8 cellular contexts compared by ENCODE assay signal in genomic region chr9:101458955-101459631, GRCh38. TPM values are rescaled to one million over a fixed set of nuclear protein-coding genes. Genes with fewer than 3 reads are reported as not detected.
DNase-seq lines count a peak whose midpoint lies in the region; ATAC-seq, FAIRE-seq and TF ChIP-seq lines count a peak whose summit lies in the region.

No MANE protein-coding gene starts in this region.

- WGBS in right lobe of liver (ENCODE audit: insufficient coverage, low coverage, low lambda C conversion rate, missing lambda C conversion rate): 14% methylated on average over 7 of the region's 9 CpGs

- no peaks in the 10 kb centered on the region for H3F3A ChIP-seq in MM.1S (ENCODE audit: insufficient read depth, low read length)

- H3K36me3 ChIP-seq in MM.1S (replicated peaks; ENCODE audit: insufficient read depth, low read length) (no peaks in the 10 kb centered on the region), right lobe of liver (no peaks in the 10 kb centered on the region)

- H3K4me2 ChIP-seq in MM.1S (ENCODE audit: low read depth, low read length): no peak overlapping the region

- TF ChIP-seq CTCF in AG04450 (IDR thresholded peaks at IDR 0.05; ENCODE audit: low read depth, low read length): peak; percentile 94
- peak; percentile 72 for TF ChIP-seq CTCF in GM12872 (IDR thresholded peaks at IDR 0.05; ENCODE audit: insufficient read depth, low read depth, low read length)
- TF ChIP-seq CTCF in MM.1S (IDR thresholded peaks at IDR 0.05; ENCODE audit: low read length): peak; percentile 83
- peak; percentile 74 to 82 (median 76) for TF ChIP-seq CTCF in right lobe of liver (IDR thresholded peaks at IDR 0.05)

- POLR2A ChIA-PET in AG04450 (lab: Yijun Ruan, JAX): interaction anchor here (1.0 to 1.2 kb wide), 2 partner anchors 28 to 71 kb away, joined by 4 to 5 read pairs; a partner anchor contains a TSS

- H3K27me3 ChIP-seq in AG04450 (ENCODE audit: control insufficient read depth, insufficient read depth, low read length) (no peaks in the 10 kb centered on the region), MM.1S (replicated peaks; ENCODE audit: insufficient read depth, low read length) (no peaks in the 10 kb centered on the region), right lobe of liver (no peaks in the 10 kb centered on the region)

- DNase-seq in AG04450 (ENCODE audit: low read depth, low spot score): peak; percentile 56
- DNase-seq in MM.1S: peak; percentile 85
- peak; percentile 94 for DNase-seq in RKO (ENCODE audit: low spot score)
- DNase-seq in dedifferentiated amniotic fluid mesenchymal stem cell (ENCODE audit: extremely low spot score): peak; percentile 84
- DNase-seq in right lobe of liver: no peak
- DNase-seq in urothelium cell line (ENCODE audit: low spot score): peak; percentile 64

- H3K4me3 ChIP-seq in AG04450 (ENCODE audit: low read depth, low read length): no peak overlapping the region
- H3K4me3 ChIP-seq in MM.1S (ENCODE audit: low read length): no peak overlapping the region
- no peak overlapping the region for H3K4me3 ChIP-seq in right lobe of liver

- H3K9me3 ChIP-seq in AG04450 (ENCODE audit: control insufficient read depth, insufficient read depth, low read length) (no peaks in the 10 kb centered on the region), MM.1S (replicated peaks; ENCODE audit: insufficient read depth, low read length) (no peaks in the 10 kb centered on the region), right lobe of liver (no peaks in the 10 kb centered on the region)

- no peak overlapping the region for H3K27ac ChIP-seq in AG04450 (ENCODE audit: low read depth, low read length)
- H3K27ac ChIP-seq in MM.1S (ENCODE audit: low read length): no peak overlapping the region
- H3K27ac ChIP-seq in right lobe of liver: no peak overlapping the region

- intact Hi-C loops in right lobe of liver (cut with DNase I): loop anchor here in 1 of 2 donors (5.0 kb wide), 1 partner anchor 73 kb away; the partner anchor contains the start of gene RNF20

- H2AFZ ChIP-seq in MM.1S (ENCODE audit: low read length): no peak overlapping the region

- no peak overlapping the region for H3K9ac ChIP-seq in MM.1S (ENCODE audit: low read length)

- no peaks in the 10 kb centered on the region for H3K79me2 ChIP-seq in MM.1S (ENCODE audit: low read length)

- peak; percentile 77 for ATAC-seq in HG02571 (IDR thresholded peaks at IDR 0.05; ENCODE audit: unreplicated experiment)
- peak; percentile 96 to 98 (median 96) for ATAC-seq in right lobe of liver

- CTCF ChIA-PET in AG04450 (lab: Charles Lee): interaction anchor here (0.6 to 12.6 kb wide), 34 partner anchors 8 to 857 kb away, joined by 3 to 600 read pairs (median 8); partner anchors contain the start of genes ALDOB, MRPL50, RNF20 and ZNF189

- H3K4me1 ChIP-seq in MM.1S (ENCODE audit: low read length) (no peaks in the 10 kb centered on the region), right lobe of liver (no peaks in the 10 kb centered on the region)

- H3K9me2 ChIP-seq in MM.1S (replicated peaks; ENCODE audit: insufficient read depth, low read length): no peaks in the 10 kb centered on the region

- no peak for TF ChIP-seq POLR2A in right lobe of liver (IDR thresholded peaks at IDR 0.05)

- no peak for FAIRE-seq in urothelium cell line (lab: Jason Lieb, UNC)

- H4K20me1 ChIP-seq in MM.1S (ENCODE audit: insufficient read depth, low read length): no peaks in the 10 kb centered on the region

RNA-seq across cellular contexts. Expression of gene ALDOB, which starts 23.5 kb away (rescaled TPM):
- polyA plus RNA-seq in AG04450 (2011; rRNA removed): not detected in 2 replicates
- polyA minus RNA-seq in AG04450 (2011; rRNA and poly(A)+ RNA removed): not detected in 2 replicates
- 1,000 to 10,000 TPM; 2,876 to 4,505 (median 3,144) TPM for total RNA-seq in right lobe of liver

Comparison
In these comparisons a context has a peak if more than half of its experiments do, and no peak if none do; other contexts are left out.
1. DNase-seq: peak in AG04450 (single experiment), MM.1S (single experiment), RKO (single experiment), dedifferentiated amniotic fluid mesenchymal stem cell (single experiment) and urothelium cell line (single experiment); none in right lobe of liver (0 of 3).
2. Peak in every context shown above with its lines, with median percentiles within 50 percentile points of each other: CTCF ChIP-seq.